Comparison of ENCODE assay signal across 13 cellular contexts in genomic region chr9:87557996-87558395, GRCh38.
DNase-seq lines count a peak whose midpoint lies in the region; ATAC-seq, FAIRE-seq and TF ChIP-seq lines count a peak whose summit lies in the region.
"Had no signal": no experiment of that assay in that cellular context is flagged by ENCODE, and none has a peak within 500 bp of the region (broad histone marks: within the 10 kb centered on the region; RNA-seq: fewer than 3 reads in every experiment).

No MANE protein-coding gene starts in this region.

- peak; percentile 37 for ATAC-seq in HG02981 (IDR thresholded peaks at IDR 0.05; ENCODE audit: unreplicated experiment)
- no peak for ATAC-seq in foreskin keratinocyte

- H3K27me3 ChIP-seq in foreskin keratinocyte (no peaks in the 10 kb centered on the region), ascending aorta (no peaks in the 10 kb centered on the region)

- no peak for FAIRE-seq in urothelium cell line (lab: Jason Lieb, UNC)

- H3K27ac ChIP-seq in foreskin keratinocyte (no peak overlapping the region), ascending aorta (no peak overlapping the region)
- H3K27ac ChIP-seq: coronary artery, parathyroid adenoma, PC-9 had no signal

- TF ChIP-seq CTCF in foreskin keratinocyte (conservative IDR thresholded peaks at IDR 0.05) (no peak), ascending aorta (IDR thresholded peaks at IDR 0.05) (no peak)

- H3K4me1 ChIP-seq in foreskin keratinocyte (no peaks in the 10 kb centered on the region), ascending aorta (no peaks in the 10 kb centered on the region)

- DNase-seq in GF-D8 (lab: John Stamatoyannopoulos, UW) (peak; percentile 3), astrocyte of the hippocampus (ENCODE audit: low read depth, low spot score) (peak; percentile 91), mucosa of gallbladder (ENCODE audit: low spot score) (peak; percentile 44), foreskin keratinocyte (no peak), urothelium cell line (ENCODE audit: low spot score) (no peak), cerebellum (ENCODE audit: low spot score) (no peak), ascending aorta (ENCODE audit: low spot score in 2 of 2) (no peak)
- DNase-seq: activated B cell treated with CpG ODN at 0.5 μM for 24 hours; CD4-positive, CD25-positive, alpha-beta regulatory T cell; PC-9 had no signal

- intact Hi-C loops in ascending aorta (cut with DNase I), result no loop called here

- H3K4me3 ChIP-seq in ascending aorta, result no peak overlapping the region
- H3K4me3 ChIP-seq: coronary artery, PC-9 had no signal

- no peaks in the 10 kb centered on the region for H3K9me3 ChIP-seq in ascending aorta

- H3K36me3 ChIP-seq in ascending aorta, result no peaks in the 10 kb centered on the region

Comparison
In these comparisons a context has a peak if more than half of its experiments do, and no peak if none do; other contexts are left out.
1. DNase-seq: peak in GF-D8 (single experiment), astrocyte of the hippocampus (single experiment) and mucosa of gallbladder (single experiment); none in foreskin keratinocyte (0 of 2), urothelium cell line (single experiment), cerebellum (single experiment) and ascending aorta (0 of 2).